Comparison of ENCODE assay signal across 12 cellular contexts in the genomic region with DNA sequence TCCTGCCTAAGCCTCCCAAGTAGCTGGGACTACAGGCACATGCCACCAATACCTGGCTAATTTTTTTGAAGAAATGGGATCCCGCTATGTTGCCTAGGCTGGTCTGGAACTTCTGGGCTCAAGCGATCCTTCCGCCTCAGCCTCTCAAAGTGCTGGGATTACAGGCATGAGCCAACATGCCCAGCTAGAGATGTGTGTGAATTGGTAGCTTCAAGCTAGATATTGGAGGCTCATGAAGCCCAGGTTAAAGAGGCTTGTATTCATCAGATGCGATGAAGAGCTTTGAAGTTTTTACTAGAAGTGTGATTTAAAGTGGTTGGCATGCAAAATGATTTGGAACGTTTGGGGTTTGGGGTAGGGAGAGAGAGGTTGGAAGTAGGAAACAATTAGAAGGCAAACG. TPM values are rescaled to one million over a fixed set of nuclear protein-coding genes. Genes with fewer than 3 reads are reported as not detected.
DNase-seq lines count a peak whose midpoint lies in the region; ATAC-seq, FAIRE-seq and TF ChIP-seq lines count a peak whose summit lies in the region.
"Had no signal": no experiment of that assay in that cellular context is flagged by ENCODE, and none has a peak within 500 bp of the region (broad histone marks: within the 10 kb centered on the region; RNA-seq: fewer than 3 reads in every experiment).

No MANE protein-coding gene starts in this region.

- no peak for TF ChIP-seq RAD21 in SK-N-SH (IDR thresholded peaks at IDR 0.05; ENCODE audit: low read length)

- FAIRE-seq in bronchial epithelial cell (lab: Jason Lieb, UNC): no peak
- FAIRE-seq: A204.1, small intestine had no signal

- TF ChIP-seq CTCF in SK-N-SH (IDR thresholded peaks at IDR 0.05) (no peak), OCI-LY1 (IDR thresholded peaks at IDR 0.05; ENCODE audit: low read length) (no peak), bronchial epithelial cell (IDR thresholded peaks at IDR 0.05; ENCODE audit: insufficient read depth, low read length, severe bottlenecking) (no peak), psoas muscle (IDR thresholded peaks at IDR 0.05) (no peak)

- H2AFZ ChIP-seq in SK-N-SH (ENCODE audit: low read depth) (no peak overlapping the region), OCI-LY1 (ENCODE audit: low read length) (no peak overlapping the region)

- H3K4me2 ChIP-seq in SK-N-SH (peak overlapping the region; percentile 61; the same call in 1 of the 2 replicates), OCI-LY1 (ENCODE audit: low read length) (peak overlapping the region; percentile 9; the same call in 1 of the 2 replicates)

- DNase-seq in SK-N-SH (no peak), bronchial epithelial cell (ENCODE audit: low read depth) (peak; percentile 67), psoas muscle (no peak), left lobe of liver (ENCODE audit: low spot score) (no peak), SKM-1 treated with dmso at 0.1 percent for 144 hours (lab: John Stamatoyannopoulos, UW; ENCODE audit: unreplicated experiment) (no peak)
- DNase-seq: NCI-H524 treated with DMSO at 0.1 percent for 48 hours, small intestine had no signal

- peak overlapping the region; percentile 31 to 93; a peak in 3 of 4 replicates for H3K27ac ChIP-seq in SK-N-SH (ENCODE audit: low read depth in 2 of 2, low read length in 1 of 2)
- peak overlapping the region; percentile 38 for H3K27ac ChIP-seq in OCI-LY1 (ENCODE audit: low read depth, low read length, poor library complexity, severe bottlenecking)
- peak overlapping the region; percentile 32 for H3K27ac ChIP-seq in psoas muscle
- H3K27ac ChIP-seq: cardiac muscle cell had no signal

- no peaks in the 10 kb centered on the region for H3K9me2 ChIP-seq in SK-N-SH
- no peaks in the 10 kb centered on the region for H3K9me2 ChIP-seq in OCI-LY1 (ENCODE audit: low read depth, low read length)

- CTCF ChIA-PET in SK-N-SH (lab: Yijun Ruan, JAX): interaction anchor here (0.9 to 2.3 kb wide), 4 partner anchors 13 to 466 kb away, joined by 3 to 11 read pairs (median 6); no protein-coding TSS in a partner anchor

- H3K4me3 ChIP-seq in SK-N-SH (ENCODE audit: low read depth in 2 of 2, low read length in 1 of 2) (no peak overlapping the region), OCI-LY1 (ENCODE audit: low read depth, low read length, poor library complexity, severe bottlenecking) (no peak overlapping the region), bronchial epithelial cell (ENCODE audit: low read depth, low read length) (no peak overlapping the region), psoas muscle (no peak overlapping the region)
- H3K4me3 ChIP-seq: cardiac muscle cell had no signal

- H3F3A ChIP-seq in SK-N-SH (replicated peaks; ENCODE audit: insufficient read depth): peaks cover 56% of the 10 kb centered on the region
- H3F3A ChIP-seq in OCI-LY1 (ENCODE audit: insufficient read depth, low read length): no peaks in the 10 kb centered on the region

- TF ChIP-seq EP300 in SK-N-SH (IDR thresholded peaks at IDR 0.05; ENCODE audit: borderline replicate concordance in 1 of 2, low read depth in 1 of 2, low read length in 1 of 2): no peak

- 80% methylated on average over 6 of the region's 6 CpGs for WGBS in SK-N-SH (ENCODE audit: low lambda C conversion rate)
- 84% methylated on average over 6 of the region's 6 CpGs for WGBS in psoas muscle, 3 donors

- peak overlapping the region; percentile 51 for H3K9ac ChIP-seq in SK-N-SH
- H3K9ac ChIP-seq in OCI-LY1 (ENCODE audit: low read length): no peak overlapping the region; the same call in 1 of the 2 replicates

- H3K9me3 ChIP-seq in SK-N-SH (no peaks in the 10 kb centered on the region), OCI-LY1 (ENCODE audit: low read length) (no peaks in the 10 kb centered on the region), psoas muscle (no peaks in the 10 kb centered on the region)

- ATAC-seq in SK-N-SH treated with all-trans-retinoic acid at 6 μM for 48 hours: no peak
- no peak for ATAC-seq in psoas muscle
- no peak for ATAC-seq in HG02970 (IDR thresholded peaks at IDR 0.05; ENCODE audit: low FRiP score, unreplicated experiment)
- ATAC-seq in left lobe of liver: no peak

- H3K27me3 ChIP-seq in SK-N-SH (ENCODE audit: insufficient read depth): no peaks in the 10 kb centered on the region
- H3K27me3 ChIP-seq in OCI-LY1 (ENCODE audit: insufficient read depth, low read length): no peaks in the 10 kb centered on the region
- H3K27me3 ChIP-seq in bronchial epithelial cell (ENCODE audit: control insufficient read depth, insufficient read depth, low read length): no peaks in the 10 kb centered on the region
- no peaks in the 10 kb centered on the region for H3K27me3 ChIP-seq in psoas muscle (ENCODE audit: insufficient read depth in 3 of 3, low read length in 2 of 3)
- H3K27me3 ChIP-seq: cardiac muscle cell had no signal

- intact Hi-C loops in psoas muscle (cut with DNase I): no loop called here

- H3K4me1 ChIP-seq in SK-N-SH (ENCODE audit: control insufficient read depth in 1 of 2, insufficient read depth in 2 of 2, low read depth in 1 of 2, low read length in 1 of 2) (peaks cover 5 to 70% of the 10 kb centered on the region in 2 experiments; a peak in 3 of 4 replicates), OCI-LY1 (ENCODE audit: insufficient read depth, low read length, severe bottlenecking) (peaks cover 23% of the 10 kb centered on the region), psoas muscle (peaks cover 46% of the 10 kb centered on the region)

- no peaks in the 10 kb centered on the region for H4K20me1 ChIP-seq in SK-N-SH (ENCODE audit: insufficient read depth)
- H4K20me1 ChIP-seq in OCI-LY1 (ENCODE audit: insufficient read depth, low read length): no peaks in the 10 kb centered on the region

- H3K36me3 ChIP-seq in SK-N-SH (replicated peaks in 1 of 2; ENCODE audit: control insufficient read depth in 1 of 2, insufficient read depth in 2 of 2, low read length in 1 of 2) (no peaks in the 10 kb centered on the region), OCI-LY1 (ENCODE audit: insufficient read depth, low read length) (peaks cover 4% of the 10 kb centered on the region; the same call in 1 of the 2 replicates), bronchial epithelial cell (ENCODE audit: control insufficient read depth, insufficient read depth, low read length) (no peaks in the 10 kb centered on the region), psoas muscle (ENCODE audit: insufficient read depth in 1 of 2, low read depth in 1 of 2) (no peaks in the 10 kb centered on the region)
- H3K36me3 ChIP-seq: cardiac muscle cell had no signal

- POLR2A ChIA-PET in SK-N-SH (lab: Yijun Ruan, JAX): no interaction called here

- H3K79me2 ChIP-seq in SK-N-SH (ENCODE audit: insufficient read depth): peaks cover 81% of the 10 kb centered on the region
- peaks cover 33% of the 10 kb centered on the region for H3K79me2 ChIP-seq in OCI-LY1 (ENCODE audit: insufficient read depth, low read length)

TF ChIP-seq in SK-N-SH, 30 proteins besides CTCF, POLR2A, EP300 and RAD21 (continues in another document):
- no peak for TF ChIP-seq TAF1 (IDR thresholded peaks at IDR 0.05; ENCODE audit: borderline replicate concordance, low read depth, low read length)
- TF ChIP-seq GABPA (IDR thresholded peaks at IDR 0.05; ENCODE audit: low read depth): no peak
- no peak for TF ChIP-seq NFIC (IDR thresholded peaks at IDR 0.05; ENCODE audit: borderline replicate concordance)
- TF ChIP-seq, protein P1, sequence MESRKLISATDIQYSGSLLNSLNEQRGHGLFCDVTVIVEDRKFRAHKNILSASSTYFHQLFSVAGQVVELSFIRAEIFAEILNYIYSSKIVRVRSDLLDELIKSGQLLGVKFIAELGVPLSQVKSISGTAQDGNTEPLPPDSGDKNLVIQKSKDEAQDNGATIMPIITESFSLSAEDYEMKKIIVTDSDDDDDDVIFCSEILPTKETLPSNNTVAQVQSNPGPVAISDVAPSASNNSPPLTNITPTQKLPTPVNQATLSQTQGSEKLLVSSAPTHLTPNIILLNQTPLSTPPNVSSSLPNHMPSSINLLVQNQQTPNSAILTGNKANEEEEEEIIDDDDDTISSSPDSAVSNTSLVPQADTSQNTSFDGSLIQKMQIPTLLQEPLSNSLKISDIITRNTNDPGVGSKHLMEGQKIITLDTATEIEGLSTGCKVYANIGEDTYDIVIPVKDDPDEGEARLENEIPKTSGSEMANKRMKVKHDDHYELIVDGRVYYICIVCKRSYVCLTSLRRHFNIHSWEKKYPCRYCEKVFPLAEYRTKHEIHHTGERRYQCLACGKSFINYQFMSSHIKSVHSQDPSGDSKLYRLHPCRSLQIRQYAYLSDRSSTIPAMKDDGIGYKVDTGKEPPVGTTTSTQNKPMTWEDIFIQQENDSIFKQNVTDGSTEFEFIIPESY (IDR thresholded peaks at IDR 0.05; ENCODE audit: borderline replicate concordance, low read depth): no peak

TF ChIP-seq in SK-N-SH treated with all-trans-retinoic acid at 6 μM for 48 hours, 23 proteins besides CTCF, POLR2A, EP300 and RAD21 (continues in another document):
- TF ChIP-seq ZFP30 (CRISPR knock-in tag; IDR thresholded peaks at IDR 0.05): no peak
- no peak for TF ChIP-seq ARNTL (CRISPR knock-in tag; IDR thresholded peaks at IDR 0.05; ENCODE audit: borderline replicate concordance, low read depth)
- no peak for TF ChIP-seq ZNF70 (CRISPR knock-in tag; IDR thresholded peaks at IDR 0.05)
- TF ChIP-seq, protein P2, sequence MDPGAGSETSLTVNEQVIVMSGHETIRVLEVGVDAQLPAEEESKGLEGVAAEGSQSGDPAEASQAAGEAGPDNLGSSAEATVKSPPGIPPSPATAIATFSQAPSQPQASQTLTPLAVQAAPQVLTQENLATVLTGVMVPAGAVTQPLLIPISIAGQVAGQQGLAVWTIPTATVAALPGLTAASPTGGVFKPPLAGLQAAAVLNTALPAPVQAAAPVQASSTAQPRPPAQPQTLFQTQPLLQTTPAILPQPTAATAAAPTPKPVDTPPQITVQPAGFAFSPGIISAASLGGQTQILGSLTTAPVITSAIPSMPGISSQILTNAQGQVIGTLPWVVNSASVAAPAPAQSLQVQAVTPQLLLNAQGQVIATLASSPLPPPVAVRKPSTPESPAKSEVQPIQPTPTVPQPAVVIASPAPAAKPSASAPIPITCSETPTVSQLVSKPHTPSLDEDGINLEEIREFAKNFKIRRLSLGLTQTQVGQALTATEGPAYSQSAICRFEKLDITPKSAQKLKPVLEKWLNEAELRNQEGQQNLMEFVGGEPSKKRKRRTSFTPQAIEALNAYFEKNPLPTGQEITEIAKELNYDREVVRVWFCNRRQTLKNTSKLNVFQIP (CRISPR knock-in tag; IDR thresholded peaks at IDR 0.05; ENCODE audit: borderline replicate concordance, low read depth): no peak
- no peak for TF ChIP-seq ZC3H10 (CRISPR knock-in tag; IDR thresholded peaks at IDR 0.05)

RNA-seq across cellular contexts. Expression of a gene that starts 19.6 kb away (rescaled TPM):
- polyA plus RNA-seq in SK-N-SH (2012; rRNA removed): 43.8 and 44.1 TPM in 2 replicates
- 43.2 and 47.6 TPM in 2 replicates for polyA plus RNA-seq in SK-N-SH (2012; cell fraction: cytosol; rRNA removed)
- 25.8 and 32.0 TPM in 2 replicates for polyA plus RNA-seq in SK-N-SH (2012; cell fraction: nucleus; rRNA removed)
- total RNA-seq in bronchial epithelial cell: 23.6 and 28.4 TPM in 2 replicates
- total RNA-seq in psoas muscle: 10 to 100 TPM; 43.2 to 59.7 (median 46.7) TPM
- 10 to 100 TPM; 12.8 to 33.7 (median 19.3) TPM for polyA plus RNA-seq in psoas muscle
- 17.3 TPM for total RNA-seq in left lobe of liver

RNA-seq across cellular contexts. Expression of a gene that starts 42.1 kb away (rescaled TPM):
- polyA plus RNA-seq in SK-N-SH (2012; rRNA removed) (86.3 and 109 TPM in 2 replicates), psoas muscle (1 to 10 TPM; 1.2 to 2.0 (median 1.3) TPM)
- polyA plus RNA-seq in SK-N-SH (2012; cell fraction: cytosol; rRNA removed): 79.9 and 94.6 TPM in 2 replicates
- 71.3 and 88.5 TPM in 2 replicates for polyA plus RNA-seq in SK-N-SH (2012; cell fraction: nucleus; rRNA removed)
- total RNA-seq in bronchial epithelial cell (19.7 and 20.4 TPM in 2 replicates), psoas muscle (1 to 10 TPM; 2.1 to 8.3 (median 3.0) TPM), left lobe of liver (119 TPM)
